In the genomic region with DNA sequence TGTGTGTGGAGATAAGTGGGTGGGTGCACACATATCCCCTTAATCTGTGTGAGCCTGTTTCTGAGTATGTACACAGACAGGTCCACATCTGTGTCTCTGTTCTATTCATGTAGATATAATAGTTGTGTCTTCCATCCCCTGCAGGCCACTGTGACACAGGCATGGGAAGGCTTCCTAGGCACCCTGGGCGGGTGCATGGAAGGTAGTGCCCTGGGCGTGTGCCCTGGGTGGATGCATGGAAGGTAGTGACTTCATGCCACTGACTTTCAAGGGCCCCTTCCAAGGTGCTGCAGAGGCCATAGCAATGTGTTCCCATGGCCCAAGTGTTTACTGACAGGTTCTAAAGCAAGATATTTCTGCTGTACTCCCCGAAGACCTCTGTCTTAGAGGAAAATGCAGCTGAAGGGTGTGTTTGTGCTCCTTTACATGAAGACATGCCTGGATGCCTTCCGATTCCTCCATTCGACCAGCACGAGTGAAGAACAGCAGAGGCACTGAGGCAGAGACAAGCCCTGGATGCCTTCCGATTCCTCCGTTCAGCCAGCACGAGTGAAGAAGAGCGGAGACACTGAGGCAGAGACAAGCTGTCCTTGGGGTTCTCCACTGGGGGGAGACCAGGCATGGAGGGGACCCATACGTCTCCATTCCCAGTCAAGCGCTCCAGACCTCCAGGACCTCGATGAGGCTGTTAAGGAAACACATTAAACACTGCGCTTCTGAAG, we compare ENCODE assay signal across 23 cellular contexts.
A peak's percentile ranks its signal among the peaks of the same experiment; 100 is the strongest.
DNase-seq lines count a peak whose midpoint lies in the region; ATAC-seq and TF ChIP-seq lines count a peak whose summit lies in the region.
"Had no signal": no experiment of that assay in that cellular context is flagged by ENCODE, and none has a peak within 500 bp of the region (broad histone marks: within the 10 kb centered on the region; RNA-seq: fewer than 3 reads in every experiment).

No MANE protein-coding gene starts in this region.

- H3K27me3 ChIP-seq in H7 (ENCODE audit: control insufficient read depth, insufficient read depth, low read length), result no peaks in the 10 kb centered on the region
- no peaks in the 10 kb centered on the region for H3K27me3 ChIP-seq in colonic mucosa
- H3K27me3 ChIP-seq in spleen (replicated peaks in 1 of 7), result peaks cover 0 to 5% (median 0%) of the 10 kb centered on the region in 7 donors
- peaks cover 0 to 5% (median 0%) of the 10 kb centered on the region in 3 donors for H3K27me3 ChIP-seq in stomach
- H3K27me3 ChIP-seq: BLaER1 treated with 17β-estradiol and CSF1 and Interleukin-3, amounts not matched to agents 10 nM and 100 nM had no signal

- TF ChIP-seq CTCF in colonic mucosa (IDR thresholded peaks at IDR 0.05) (no peak), spleen (IDR thresholded peaks at IDR 0.05 in 8 of 11, conservative IDR thresholded peaks at IDR 0.05 in 3 of 11) (no peak), stomach (IDR thresholded peaks at IDR 0.05) (no peak)

- TF ChIP-seq EP300 in stomach (IDR thresholded peaks at IDR 0.05), result no peak

- H3K27ac ChIP-seq in colonic mucosa (no peak overlapping the region), spleen (no peak overlapping the region), stomach (no peak overlapping the region)
- H3K27ac ChIP-seq: A549; BLaER1 treated with 17β-estradiol and CSF1 and Interleukin-3, amounts not matched to agents 10 nM and 100 nM; GM23248; HL-60; KMS-11 had no signal

- H3K9me3 ChIP-seq in colonic mucosa, result no peaks in the 10 kb centered on the region
- no peaks in the 10 kb centered on the region for H3K9me3 ChIP-seq in spleen
- no peaks in the 10 kb centered on the region for H3K9me3 ChIP-seq in stomach
- H3K9me3 ChIP-seq: A549, HAP-1 had no signal

- intact Hi-C loops in colonic mucosa (cut with DNase I) (no loop called here), spleen (cut with DNase I; ENCODE audit: low total_unique reads) (no loop called here), stomach (cut with DNase I; ENCODE audit: low total_unique reads) (no loop called here)

- peak; percentile 20 for DNase-seq in H7
- DNase-seq in colonic mucosa, result peak; percentile 4
- DNase-seq in mesenteric fat pad (ENCODE audit: low spot score), result peak; percentile 65
- DNase-seq in spleen, result peak; percentile 41
- DNase-seq in stomach, result no peak
- DNase-seq: AML-193, DMS53, GM23248, HFFc6, MM.1S, NCI-H1694, NCI-H2029 treated with DMSO at 0.1 percent for 48 hours, NCI-H2227 treated with DMSO at 0.1 percent for 48 hours, NCI-H69, Right ventricle myocardium superior, RPMI8226 had no signal

- H3K36me3 ChIP-seq in H7 (replicated peaks; ENCODE audit: control insufficient read depth, insufficient read depth, low read length), result no peaks in the 10 kb centered on the region
- H3K36me3 ChIP-seq in colonic mucosa, result no peaks in the 10 kb centered on the region
- no peaks in the 10 kb centered on the region for H3K36me3 ChIP-seq in spleen
- no peaks in the 10 kb centered on the region for H3K36me3 ChIP-seq in stomach
- H3K36me3 ChIP-seq: BLaER1 treated with 17β-estradiol and CSF1 and Interleukin-3, amounts not matched to agents 10 nM and 100 nM; HAP-1 had no signal

- TF ChIP-seq POLR2A in spleen (IDR thresholded peaks at IDR 0.05) (no peak), stomach (IDR thresholded peaks at IDR 0.05) (no peak)

- no peak for ATAC-seq in HG03460 (IDR thresholded peaks at IDR 0.05; ENCODE audit: unreplicated experiment)
- ATAC-seq in HG02840 (IDR thresholded peaks at IDR 0.05; ENCODE audit: low FRiP score, unreplicated experiment), result no peak
- ATAC-seq: A549 had no signal

- H3K4me3 ChIP-seq in H7 (ENCODE audit: insufficient read depth, low read depth, low read length) (no peak overlapping the region), colonic mucosa (no peak overlapping the region), spleen (no peak overlapping the region), stomach (no peak overlapping the region)
- H3K4me3 ChIP-seq: A549; BLaER1 treated with 17β-estradiol and CSF1 and Interleukin-3, amounts not matched to agents 10 nM and 100 nM; GM23248; HAP-1 had no signal

- H3K4me1 ChIP-seq in colonic mucosa (no peaks in the 10 kb centered on the region), spleen (no peaks in the 10 kb centered on the region), stomach (no peaks in the 10 kb centered on the region)
- H3K4me1 ChIP-seq: A549, HAP-1 had no signal

- H3K9ac ChIP-seq in colonic mucosa (ENCODE audit: low read depth in 2 of 2, low read length in 2 of 2), result no peak overlapping the region
- H3K9ac ChIP-seq: BLaER1 treated with 17β-estradiol and CSF1 and Interleukin-3, amounts not matched to agents 10 nM and 100 nM; GM23248; KMS-11 had no signal

- WGBS in spleen, 5 donors, result 79 to 90% (median 84%) methylated on average over 14 of the region's 14 CpGs
- 84 to 94% (median 87%) methylated on average over 14 of the region's 14 CpGs for WGBS in stomach, 5 donors
